ENCODE assay signal across 9 cellular contexts in genomic region chr17:48456584-48456983, GRCh38. TPM values are rescaled to one million over a fixed set of nuclear protein-coding genes. Genes with fewer than 3 reads are reported as not detected.
DNase-seq lines count a peak whose midpoint lies in the region; ATAC-seq, FAIRE-seq and TF ChIP-seq lines count a peak whose summit lies in the region.
"Had no signal": no experiment of that assay in that cellular context is flagged by ENCODE, and none has a peak within 500 bp of the region (broad histone marks: within the 10 kb centered on the region; RNA-seq: fewer than 3 reads in every experiment).

No MANE protein-coding gene starts in this region.

- peak overlapping the region; percentile 76 for H3K4me3 Mint-ChIP-seq in CD4-positive, alpha-beta T cell
- H3K4me3 Mint-ChIP-seq in activated CD8-positive, alpha-beta T cell treated with anti-CD3 and anti-CD28 coated beads for 36 hours = peak overlapping the region; percentile 49

- POLR2A ChIA-PET in CD4-positive, alpha-beta T cell (lab: Charles Lee) = interaction anchor here (0.7 to 6.6 kb wide), 11 partner anchors 15 to 106 kb away, joined by 3 to 54 read pairs (median 5); partner anchors contain the start of gene SKAP1
- POLR2A ChIA-PET in activated CD8-positive, alpha-beta T cell treated with anti-CD3 and anti-CD28 coated beads for 36 hours (lab: Charles Lee) = interaction anchor here (1.3 to 5.4 kb wide), 3 partner anchors 14 to 44 kb away, joined by 3 to 58 read pairs (median 5); no protein-coding TSS in a partner anchor

- H3K4me3 ChIP-seq in keratinocyte (ENCODE audit: control insufficient read depth in 2 of 3, extremely low read depth in 1 of 3, insufficient read depth in 2 of 3, low read depth in 1 of 3, low read length in 3 of 3) = no peak overlapping the region
- H3K4me3 ChIP-seq: right lobe of liver had no signal

- H3K27me3 ChIP-seq in CD4-positive, alpha-beta T cell (ENCODE audit: control insufficient read depth, insufficient read depth, low read length) = no peaks in the 10 kb centered on the region
- H3K27me3 ChIP-seq in keratinocyte (ENCODE audit: control insufficient read depth, extremely low read depth, insufficient read depth, low read length) = peaks cover 4% of the 10 kb centered on the region
- H3K27me3 ChIP-seq: right lobe of liver had no signal

- dilution Hi-C loops in keratinocyte (cut with MboI; ENCODE audit: extremely low pct_ligation_motif_present, low sequenced_read_pairs) = no loop called here

- no peak overlapping the region for H3K27ac ChIP-seq in CD4-positive, alpha-beta T cell (ENCODE audit: low read depth, low read length)
- H3K27ac ChIP-seq in keratinocyte (ENCODE audit: control insufficient read depth, insufficient read depth, low read length) = no peak overlapping the region
- H3K27ac ChIP-seq: right lobe of liver had no signal

- H3K4me2 ChIP-seq in keratinocyte (ENCODE audit: control insufficient read depth, extremely low read depth, insufficient read depth, low read depth, low read length) = peak overlapping the region; percentile 82

- H4K20me1 ChIP-seq in keratinocyte (ENCODE audit: control insufficient read depth, extremely low read depth, insufficient read depth, low read length) = no peaks in the 10 kb centered on the region

- H3K36me3 ChIP-seq in keratinocyte (ENCODE audit: control insufficient read depth in 2 of 2, extremely low read depth in 1 of 2, insufficient read depth in 2 of 2, low read length in 2 of 2) = no peaks in the 10 kb centered on the region
- H3K36me3 ChIP-seq: right lobe of liver had no signal

- no peaks in the 10 kb centered on the region for H3K79me2 ChIP-seq in keratinocyte (ENCODE audit: control insufficient read depth, insufficient read depth, low read length)

- H2AFZ ChIP-seq in keratinocyte (ENCODE audit: control insufficient read depth, low read length) = no peak overlapping the region

- peaks cover 68% of the 10 kb centered on the region for H3K4me1 Mint-ChIP-seq in CD4-positive, alpha-beta T cell (ENCODE audit: low read depth)
- peaks cover 58% of the 10 kb centered on the region for H3K4me1 Mint-ChIP-seq in activated CD8-positive, alpha-beta T cell treated with anti-CD3 and anti-CD28 coated beads for 36 hours (ENCODE audit: low read depth)

- no peak for FAIRE-seq in keratinocyte (lab: Jason Lieb, UNC)

- no peaks in the 10 kb centered on the region for H3K27me3 Mint-ChIP-seq in CD4-positive, alpha-beta T cell
- H3K27me3 Mint-ChIP-seq in activated CD8-positive, alpha-beta T cell treated with anti-CD3 and anti-CD28 coated beads for 36 hours = no peaks in the 10 kb centered on the region

- no peaks in the 10 kb centered on the region for H3K9me3 ChIP-seq in CD4-positive, alpha-beta T cell (ENCODE audit: control insufficient read depth, low read length)
- H3K9me3 ChIP-seq in keratinocyte (ENCODE audit: control insufficient read depth, low read depth, low read length) = no peaks in the 10 kb centered on the region
- H3K9me3 ChIP-seq: right lobe of liver had no signal

- no peak overlapping the region for H3K27ac Mint-ChIP-seq in CD4-positive, alpha-beta T cell
- H3K27ac Mint-ChIP-seq in activated CD8-positive, alpha-beta T cell treated with anti-CD3 and anti-CD28 coated beads for 36 hours = no peak overlapping the region

- ATAC-seq in CD4-positive, alpha-beta T cell (ENCODE audit: poor library complexity) = no peak
- ATAC-seq in activated CD8-positive, alpha-beta T cell treated with anti-CD3 and anti-CD28 coated beads for 36 hours = peak; percentile 78
- no peak for ATAC-seq in GM19351 (IDR thresholded peaks at IDR 0.05; ENCODE audit: unreplicated experiment)
- no peak for ATAC-seq in HG03097 (IDR thresholded peaks at IDR 0.05; ENCODE audit: low FRiP score, unreplicated experiment)

- no peak for DNase-seq in CD4-positive, alpha-beta T cell
- DNase-seq in HT-29 (ENCODE audit: low spot score) = peak; percentile 86
- peak; percentile 69 for DNase-seq in activated CD8-positive, alpha-beta T cell treated with anti-CD3 and anti-CD28 coated beads for 36 hours
- no peak for DNase-seq in keratinocyte (ENCODE audit: low read depth, low spot score)
- no peak for DNase-seq in CD1c-positive myeloid dendritic cell (ENCODE audit: extremely low spot score)
- DNase-seq in NCI-H2196 (lab: John Stamatoyannopoulos, UW; ENCODE audit: unreplicated experiment) = no peak

- no peaks in the 10 kb centered on the region for H3K9me1 ChIP-seq in keratinocyte (ENCODE audit: control insufficient read depth, extremely low read depth, insufficient read depth, low read length)

- CTCF ChIA-PET in CD4-positive, alpha-beta T cell (lab: Charles Lee) = interaction anchor here (1.0 to 2.8 kb wide), 26 partner anchors 9 to 159 kb away, joined by 3 to 36 read pairs (median 4); partner anchors contain the start of genes HOXB5 and HOXB8
- CTCF ChIA-PET in activated CD8-positive, alpha-beta T cell treated with anti-CD3 and anti-CD28 coated beads for 36 hours (lab: Charles Lee) = interaction anchor here (0.7 to 3.5 kb wide), 26 partner anchors 8 to 149 kb away, joined by 3 to 43 read pairs (median 5); partner anchors contain the start of genes HOXB3 and HOXB5

- no peaks in the 10 kb centered on the region for H3K9me3 Mint-ChIP-seq in CD4-positive, alpha-beta T cell
- no peaks in the 10 kb centered on the region for H3K9me3 Mint-ChIP-seq in activated CD8-positive, alpha-beta T cell treated with anti-CD3 and anti-CD28 coated beads for 36 hours

- H3K36me3 Mint-ChIP-seq in CD4-positive, alpha-beta T cell (ENCODE audit: low read depth) = no peaks in the 10 kb centered on the region
- peaks cover 4% of the 10 kb centered on the region for H3K36me3 Mint-ChIP-seq in activated CD8-positive, alpha-beta T cell treated with anti-CD3 and anti-CD28 coated beads for 36 hours (ENCODE audit: low read depth)

- intact Hi-C loops in CD4-positive, alpha-beta T cell (cut with DNase I, micrococcal nuclease) = loop anchor here (2.0 to 5.0 kb wide), 6 partner anchors 28 to 194 kb away; no protein-coding TSS in a partner anchor
- intact Hi-C loops in activated CD8-positive, alpha-beta T cell treated with anti-CD3 and anti-CD28 coated beads for 36 hours (cut with micrococcal nuclease) = loop anchor here (5.0 kb wide), 2 partner anchors 44 to 104 kb away; no protein-coding TSS in a partner anchor

- H3K9ac ChIP-seq in keratinocyte (ENCODE audit: control insufficient read depth, extremely low read depth, insufficient read depth, low read length) = no peak overlapping the region

- TF ChIP-seq CTCF in CD4-positive, alpha-beta T cell (IDR thresholded peaks at IDR 0.05) = no peak
- no peak for TF ChIP-seq CTCF in activated CD8-positive, alpha-beta T cell treated with anti-CD3 and anti-CD28 coated beads for 36 hours (IDR thresholded peaks at IDR 0.05)
- no peak for TF ChIP-seq CTCF in keratinocyte (optimal IDR thresholded peaks at IDR 0.05 in 1 of 3, IDR thresholded peaks at IDR 0.05 in 1 of 3, conservative IDR thresholded peaks at IDR 0.05 in 1 of 3; ENCODE audit: extremely low read depth in 1 of 3, insufficient read depth in 2 of 3, low read length in 3 of 3)

- H3K4me1 ChIP-seq in keratinocyte (ENCODE audit: control insufficient read depth, extremely low read depth, insufficient read depth, low read length) = peaks cover 10% of the 10 kb centered on the region
- H3K4me1 ChIP-seq: right lobe of liver had no signal

RNA-seq across cellular contexts. Expression of gene SKAP1, which starts 26.6 kb away (rescaled TPM):
- 10 to 100 TPM; 92.0 to 95.1 TPM for total RNA-seq in CD4-positive, alpha-beta T cell
- total RNA-seq in HT-29 (2014; rRNA removed; shearing (Covaris generic)) = 4.3 and 4.7 TPM in 2 replicates
- total RNA-seq in activated CD8-positive, alpha-beta T cell treated with anti-CD3 and anti-CD28 coated beads for 36 hours = 10 to 100 TPM; 73.9 to 81.3 TPM
- 0.09 TPM in 1 of 3 replicates, not detected in the others for polyA plus RNA-seq in keratinocyte
- polyA plus RNA-seq in keratinocyte (2011; ENCODE audit: low read depth) = not detected
- polyA plus RNA-seq in keratinocyte (2011; cell fraction: cytosol; rRNA removed) = not detected in 2 replicates
- polyA plus RNA-seq in keratinocyte (2011; cell fraction: nucleus; rRNA removed) = not detected in 2 replicates
- not detected in 2 replicates for polyA plus RNA-seq in keratinocyte (2012; ENCODE audit: low replicate concordance)
- not detected in 3 replicates for polyA minus RNA-seq in keratinocyte
- polyA minus RNA-seq in keratinocyte (2011; cell fraction: cytosol; rRNA and poly(A)+ RNA removed) = not detected
- not detected in 2 replicates for polyA minus RNA-seq in keratinocyte (2011; cell fraction: nucleus; rRNA and poly(A)+ RNA removed)

Comparison
In these comparisons a context has a peak if more than half of its experiments do, and no peak if none do; other contexts are left out.
1. DNase-seq: peak in HT-29 (single experiment) and activated CD8-positive, alpha-beta T cell treated with anti-CD3 and anti-CD28 coated beads for 36 hours (single experiment); none in CD4-positive, alpha-beta T cell (0 of 10), keratinocyte (single experiment), CD1c-positive myeloid dendritic cell (single experiment) and NCI-H2196 (single experiment).
2. RNA of gene SKAP1, which starts 26.6 kb away (total RNA-seq): 92.0 to 95.1 TPM in CD4-positive, alpha-beta T cell and 73.9 to 81.3 TPM in activated CD8-positive, alpha-beta T cell treated with anti-CD3 and anti-CD28 coated beads for 36 hours; 4.3 to 4.7 TPM in HT-29; every median in the first group is over 10 times any median in the second.